23 cellular contexts compared by ENCODE assay signal in the genomic region with DNA sequence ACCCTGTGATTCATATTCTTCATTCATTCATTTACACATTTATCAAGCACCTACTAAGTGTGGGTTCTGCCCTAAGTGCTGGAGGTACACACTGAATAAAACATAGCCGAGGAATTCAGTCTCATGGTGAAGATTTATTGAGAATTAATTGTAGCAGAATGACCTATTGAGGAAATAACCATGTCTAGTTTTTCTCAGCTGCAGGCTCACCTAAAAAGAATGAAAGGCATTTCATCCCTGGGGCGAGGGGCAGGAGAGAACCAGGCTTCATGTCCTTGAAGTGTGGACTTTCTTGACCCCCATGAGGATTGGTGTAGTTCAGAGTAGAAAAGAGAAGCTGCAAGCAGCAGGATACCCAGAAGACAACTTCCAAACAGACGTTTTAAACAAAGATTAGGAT.
DNase-seq lines count a peak whose midpoint lies in the region; ATAC-seq, FAIRE-seq and TF ChIP-seq lines count a peak whose summit lies in the region.
"Had no signal": no experiment of that assay in that cellular context is flagged by ENCODE, and none has a peak within 500 bp of the region (broad histone marks: within the 10 kb centered on the region; RNA-seq: fewer than 3 reads in every experiment).

No MANE protein-coding gene starts in this region.

- H3K27ac Mint-ChIP-seq in CD8-positive, alpha-beta memory T cell = peak overlapping the region in 2 of 8 donors; percentile 26 to 56
- H3K27ac Mint-ChIP-seq: dendritic cell treated with granulocyte-macrophage colony-stimulating factor and Interleukin-4, amounts not matched to agents 40 ng/mL and 50 ng/mL, for 4 days had no signal

- H3K4me3 ChIP-seq in A549 (no peak overlapping the region), mesendoderm (ENCODE audit: low read length) (no peak overlapping the region)
- no peak overlapping the region for H3K4me3 ChIP-seq in CD8-positive, alpha-beta memory T cell (ENCODE audit: low read length)
- H3K4me3 ChIP-seq: testis had no signal

- H3K4me1 ChIP-seq in A549 (peaks cover 14% of the 10 kb centered on the region), mesendoderm (ENCODE audit: control insufficient read depth, low read depth, low read length) (no peaks in the 10 kb centered on the region)
- peaks cover 21% of the 10 kb centered on the region for H3K4me1 ChIP-seq in CD8-positive, alpha-beta memory T cell (ENCODE audit: insufficient read depth, low read length)
- H3K4me1 ChIP-seq: testis had no signal

- H3K36me3 Mint-ChIP-seq in CD8-positive, alpha-beta memory T cell = no peaks in the 10 kb centered on the region
- H3K36me3 Mint-ChIP-seq: brain, T-cell had no signal

- H2BK15ac ChIP-seq in mesendoderm (replicated peaks; ENCODE audit: low read depth) = no peak overlapping the region

- H3K79me1 ChIP-seq in mesendoderm (ENCODE audit: low read length) = no peaks in the 10 kb centered on the region

- no peak overlapping the region for H4K5ac ChIP-seq in mesendoderm (ENCODE audit: low read length)

- peaks cover 0 to 10% (median 8%) of the 10 kb centered on the region in 5 donors for H3K9me3 Mint-ChIP-seq in CD8-positive, alpha-beta memory T cell

- TF ChIP-seq RAD21 in A549 (conservative IDR thresholded peaks at IDR 0.05 in 1 of 2, IDR thresholded peaks at IDR 0.05 in 1 of 2) = no peak

- no peaks in the 10 kb centered on the region for H3K79me2 ChIP-seq in mesendoderm (ENCODE audit: control insufficient read depth, insufficient read depth, low read length)

- H2AK5ac ChIP-seq in mesendoderm (ENCODE audit: low read length) = no peak overlapping the region

- FAIRE-seq in A549 (lab: Jason Lieb, UNC) = no peak
- FAIRE-seq: GM19239 had no signal

- peaks cover 24 to 28% (median 24%) of the 10 kb centered on the region in 3 donors for H3K4me1 Mint-ChIP-seq in CD8-positive, alpha-beta memory T cell

- 18% methylated on average over 3 of the region's 3 CpGs for WGBS in A549 (ENCODE audit: missing lambda C conversion rate)
- WGBS in mesendoderm (ENCODE audit: extremely low coverage, insufficient coverage, low lambda C conversion rate) = no CpG with 5 or more reads among the region's 3 CpGs

- no peak overlapping the region for H2BK5ac ChIP-seq in mesendoderm (ENCODE audit: low read length)

- DNase-seq in A549 (ENCODE audit: low read depth in 1 of 2, low spot score in 1 of 2) (peak in 1 of 2 experiments; percentile 20), RPMI7951 (ENCODE audit: low read depth) (peak; percentile 33), mesendoderm (peak; percentile 54)
- DNase-seq in CD8-positive, alpha-beta memory T cell = no peak
- no peak for DNase-seq in activated T-cell treated with anti-CD3 and anti-CD28 coated beads, Interleukin-2, amount 50 U/mL, for 1 hour
- DNase-seq in activated CD4-positive, alpha-beta T cell treated with anti-CD3 and anti-CD28 coated beads for 48 hours = no peak
- DNase-seq in activated CD4-positive, alpha-beta T cell treated with anti-CD3 and anti-CD28 coated beads for 4 hours = no peak
- no peak for DNase-seq in activated CD4-positive, alpha-beta T cell treated with anti-CD3 and anti-CD28 coated beads, Interleukin-2, amount 50 U/mL, for 1 hour
- DNase-seq: activated naive CD4-positive, alpha-beta T cell treated with anti-CD3 and anti-CD28 coated beads, Interleukin-2, amount 50 U/mL, for 16 hours; activated T-cell treated with anti-CD3 and anti-CD28 coated beads for 4 hours; COR-L47; HCEC 1CT; NCI-H1436; NCI-H2171; NCI-H69; SHP77 had no signal

- H3K9me3 ChIP-seq in A549 = no peaks in the 10 kb centered on the region
- H3K9me3 ChIP-seq in CD8-positive, alpha-beta memory T cell (ENCODE audit: low read length) = no peaks in the 10 kb centered on the region
- H3K9me3 ChIP-seq: neutrophil, testis had no signal

- H4K8ac ChIP-seq in mesendoderm (ENCODE audit: low read depth, low read length) = no peak overlapping the region

- no peak overlapping the region for H3K4ac ChIP-seq in mesendoderm (ENCODE audit: low read depth, low read length)

- TF ChIP-seq EP300 in A549 (IDR thresholded peaks at IDR 0.05) = no peak

- H3K23ac ChIP-seq in mesendoderm (ENCODE audit: low read length) = no peak overlapping the region

- H3K36me3 ChIP-seq in CD8-positive, alpha-beta memory T cell (ENCODE audit: insufficient read depth, low read length) = no peaks in the 10 kb centered on the region
- no peaks in the 10 kb centered on the region for H3K36me3 ChIP-seq in mesendoderm (ENCODE audit: control insufficient read depth, insufficient read depth, low read length)
- H3K36me3 ChIP-seq: neutrophil had no signal

- no peak overlapping the region for H3K9ac ChIP-seq in mesendoderm (ENCODE audit: low read length)

- no peak overlapping the region for H3K56ac ChIP-seq in mesendoderm (ENCODE audit: low read length)

- TF ChIP-seq CTCF in A549 (IDR thresholded peaks at IDR 0.05) = no peak

- peaks cover 71% of the 10 kb centered on the region for H3K27me3 ChIP-seq in CD8-positive, alpha-beta memory T cell (ENCODE audit: insufficient read depth, low read length, poor library complexity, severe bottlenecking)
- no peaks in the 10 kb centered on the region for H3K27me3 ChIP-seq in mesendoderm (ENCODE audit: insufficient read depth, low read length, poor library complexity)
- H3K27me3 ChIP-seq: foreskin keratinocyte, testis had no signal

- ATAC-seq in A549 = peak in 1 of 2 experiments; percentile 30; a peak in 1 of 6 replicates
- ATAC-seq: foreskin keratinocyte had no signal

- peak overlapping the region in 1 of 2 experiments; percentile 4; a peak in 1 of 6 replicates for H3K27ac ChIP-seq in A549
- H3K27ac ChIP-seq in CD8-positive, alpha-beta memory T cell (ENCODE audit: low read depth, low read length) = no peak overlapping the region
- H3K27ac ChIP-seq in mesendoderm (ENCODE audit: low read depth, low read length) = no peak overlapping the region
- H3K27ac ChIP-seq: foreskin keratinocyte, neutrophil, testis had no signal

- H3K18ac ChIP-seq in mesendoderm (ENCODE audit: low read length) = no peak overlapping the region

- POLR2A ChIA-PET in A549 (lab: Yijun Ruan, JAX) = no interaction called here
- POLR2A ChIA-PET in CD8-positive, alpha-beta memory T cell (lab: Charles Lee) = interaction anchor here (1.3 to 1.4 kb wide), 2 partner anchors 14 to 15 kb away, joined by 3 read pairs; no protein-coding TSS in a partner anchor

- peak overlapping the region in 5 of 7 donors; percentile 9 to 84 (median 47) for H3K4me3 Mint-ChIP-seq in CD8-positive, alpha-beta memory T cell
- H3K4me3 Mint-ChIP-seq: brain; dendritic cell treated with granulocyte-macrophage colony-stimulating factor and Interleukin-4, amounts not matched to agents 40 ng/mL and 50 ng/mL, for 4 days had no signal

- CTCF ChIA-PET in A549 (lab: Yijun Ruan, JAX) = no interaction called here
- CTCF ChIA-PET in CD8-positive, alpha-beta memory T cell (lab: Charles Lee) = interaction anchor here (0.7 to 1.4 kb wide), 3 partner anchors 14 to 16 kb away, joined by 3 read pairs; no protein-coding TSS in a partner anchor

- H3K4me2 ChIP-seq in A549 = peak overlapping the region; percentile 40; the same call in 2 of the 3 replicates
- H3K4me2 ChIP-seq in mesendoderm (ENCODE audit: low read length) = no peak overlapping the region

- no peak overlapping the region for H2BK120ac ChIP-seq in mesendoderm (ENCODE audit: low read depth, low read length)

- TF ChIP-seq POLR2A in A549 (IDR thresholded peaks at IDR 0.05; ENCODE audit: low read length) = no peak

- H3K27me3 Mint-ChIP-seq in CD8-positive, alpha-beta memory T cell = peaks cover 78 to 87% of the 10 kb centered on the region in 2 donors

TF ChIP-seq in A549, 52 proteins besides CTCF, POLR2A, EP300 and RAD21:
- TF ChIP-seq GATA3 (IDR thresholded peaks at IDR 0.05; ENCODE audit: borderline replicate concordance) (no peak), ESRRA (IDR thresholded peaks at IDR 0.05; ENCODE audit: borderline replicate concordance, low read length) (no peak)

Comparison
In these comparisons a context has a peak if more than half of its experiments do, and no peak if none do; other contexts are left out.
1. DNase-seq: peak in RPMI7951 (single experiment) and mesendoderm (single experiment); none in CD8-positive, alpha-beta memory T cell (0 of 5), activated T-cell treated with anti-CD3 and anti-CD28 coated beads, Interleukin-2, amount 50 U/mL, for 1 hour (single experiment), activated CD4-positive, alpha-beta T cell treated with anti-CD3 and anti-CD28 coated beads for 48 hours (single experiment), activated CD4-positive, alpha-beta T cell treated with anti-CD3 and anti-CD28 coated beads for 4 hours (0 of 2) and activated CD4-positive, alpha-beta T cell treated with anti-CD3 and anti-CD28 coated beads, Interleukin-2, amount 50 U/mL, for 1 hour (single experiment).